20 cellular contexts compared by ENCODE assay signal in genomic region chr16:10729104-10729503, GRCh38. TPM values are rescaled to one million over a fixed set of nuclear protein-coding genes. Genes with fewer than 3 reads are reported as not detected.
"Had no signal": no experiment of that assay in that cellular context is flagged by ENCODE, and none has a peak within 500 bp of the region (broad histone marks: within the 10 kb centered on the region; RNA-seq: fewer than 3 reads in every experiment).

No MANE protein-coding gene starts in this region.

- H3K9me3 Mint-ChIP-seq: dendritic cell treated with granulocyte-macrophage colony-stimulating factor and Interleukin-4, amounts not matched to agents 40 ng/mL and 50 ng/mL, for 4 days; effector memory CD8-positive, alpha-beta T cell had no signal

- H3K4me3 ChIP-seq: neural progenitor cell, ovary, sigmoid colon, thyroid gland, vagina had no signal

- H3K4me1 Mint-ChIP-seq: immature natural killer cell, neural progenitor cell, WTC11 had no signal

- FAIRE-seq: frontal cortex, TTC549 had no signal

- H3K4me2 ChIP-seq: neural progenitor cell had no signal

- H3K27me3 ChIP-seq: neural progenitor cell, ovary, sigmoid colon, thyroid gland, vagina had no signal

- H3K27ac Mint-ChIP-seq: activated CD8-positive, alpha-beta T cell treated with anti-CD3 and anti-CD28 coated beads, Interleukin-2, amount 10 ng/mL, durations not matched to agents 7 days and 5 days; activated naive CD8-positive, alpha-beta T cell; dendritic cell treated with granulocyte-macrophage colony-stimulating factor and Interleukin-4, amounts not matched to agents 40 ng/mL and 50 ng/mL, for 4 days; effector memory CD8-positive, alpha-beta T cell; immature natural killer cell; neural progenitor cell; WTC11 had no signal

- ATAC-seq: activated CD8-positive, alpha-beta T cell treated with anti-CD3 and anti-CD28 coated beads, Interleukin-2, amount 10 ng/mL, durations not matched to agents 7 days and 5 days; effector memory CD8-positive, alpha-beta T cell had no signal

- H3K4me3 Mint-ChIP-seq: activated CD8-positive, alpha-beta T cell treated with anti-CD3 and anti-CD28 coated beads, Interleukin-2, amount 10 ng/mL, durations not matched to agents 7 days and 5 days; activated naive CD8-positive, alpha-beta T cell; dendritic cell treated with granulocyte-macrophage colony-stimulating factor and Interleukin-4, amounts not matched to agents 40 ng/mL and 50 ng/mL, for 4 days; effector memory CD8-positive, alpha-beta T cell; immature natural killer cell; neural progenitor cell; WTC11 had no signal

- H3K36me3 Mint-ChIP-seq: immature natural killer cell, neural progenitor cell had no signal

- H3K9me3 ChIP-seq: ovary, sigmoid colon, thyroid gland, vagina had no signal

- H3K36me3 ChIP-seq: neural progenitor cell, ovary, sigmoid colon, thyroid gland, vagina had no signal

- H3K4me1 ChIP-seq: neural progenitor cell, thyroid gland had no signal

- H3K27ac ChIP-seq: neural progenitor cell, ovary, sigmoid colon, thyroid gland, vagina had no signal

- DNase-seq: activated CD4-positive, alpha-beta T cell treated with anti-CD3 and anti-CD28 coated beads for 4 hours; activated CD8-positive, alpha-beta memory T cell treated with anti-CD3 and anti-CD28 coated beads, Interleukin-2, amount 50 U/mL, for 48 hours; activated CD8-positive, alpha-beta T cell treated with anti-CD3 and anti-CD28 coated beads, Interleukin-2, amount 10 ng/mL, durations not matched to agents 7 days and 5 days; activated gamma-delta T cell treated with Interleukin-2 at 50 U/mL for 16 hours; effector memory CD8-positive, alpha-beta T cell; immature natural killer cell; midbrain; sigmoid colon; stimulated activated CD4-positive, alpha-beta T cell treated with anti-CD3 and anti-CD28 coated beads, Interleukin-1b, Interleukin-23, amount 100 ng/mL, for 48 hours; T-helper 2 cell; thyroid gland had no signal

- H3K9ac ChIP-seq: neural progenitor cell had no signal

- H3K27me3 Mint-ChIP-seq: activated naive CD8-positive, alpha-beta T cell; dendritic cell treated with granulocyte-macrophage colony-stimulating factor and Interleukin-4, amounts not matched to agents 40 ng/mL and 50 ng/mL, for 4 days had no signal

- H2AFZ ChIP-seq: neural progenitor cell had no signal

RNA-seq across cellular contexts. Expression of gene TEKT5, which starts 34.4 kb away (rescaled TPM):
- total RNA-seq: activated CD8-positive, alpha-beta T cell treated with anti-CD3 and anti-CD28 coated beads, Interleukin-2, amount 10 ng/mL, durations not matched to agents 7 days and 5 days; lung microvascular endothelial cell; vagina had no signal
- polyA plus RNA-seq: immature natural killer cell had no signal
